9 cellular contexts compared by ENCODE assay signal in genomic region chr20:33370296-33370695, GRCh38. TPM values are rescaled to one million over a fixed set of nuclear protein-coding genes. Genes with fewer than 3 reads are reported as not detected.
DNase-seq lines count a peak whose midpoint lies in the region; ATAC-seq lines count a peak whose summit lies in the region.
"Had no signal": no experiment of that assay in that cellular context is flagged by ENCODE, and none has a peak within 500 bp of the region (broad histone marks: within the 10 kb centered on the region; RNA-seq: fewer than 3 reads in every experiment).

No MANE protein-coding gene starts in this region.

- H3K9me3 Mint-ChIP-seq in activated naive CD4-positive, alpha-beta T cell treated with anti-CD3 and anti-CD28 coated beads, Interleukin-2, amount 50 U/mL, for 24 hours: no peaks in the 10 kb centered on the region

- peaks cover 15% of the 10 kb centered on the region for H3K4me1 Mint-ChIP-seq in activated naive CD4-positive, alpha-beta T cell treated with anti-CD3 and anti-CD28 coated beads, Interleukin-2, amount 50 U/mL, for 24 hours

- peaks cover 15% of the 10 kb centered on the region for H3K36me3 Mint-ChIP-seq in activated naive CD4-positive, alpha-beta T cell treated with anti-CD3 and anti-CD28 coated beads, Interleukin-2, amount 50 U/mL, for 24 hours

- no peak overlapping the region for H3K4me3 Mint-ChIP-seq in activated naive CD4-positive, alpha-beta T cell treated with anti-CD3 and anti-CD28 coated beads, Interleukin-2, amount 50 U/mL, for 24 hours

- in situ Hi-C loops in Caki2 (cut with HindIII; ENCODE audit: low pct_unique_long_range_greater_than_20kb, low sequenced_read_pairs): no loop called here

- ATAC-seq in HG02642 (IDR thresholded peaks at IDR 0.05; ENCODE audit: poor library complexity, unreplicated experiment): no peak

- H3K27me3 Mint-ChIP-seq in activated naive CD4-positive, alpha-beta T cell treated with anti-CD3 and anti-CD28 coated beads, Interleukin-2, amount 50 U/mL, for 24 hours: no peaks in the 10 kb centered on the region

- H3K27ac Mint-ChIP-seq in activated naive CD4-positive, alpha-beta T cell treated with anti-CD3 and anti-CD28 coated beads, Interleukin-2, amount 50 U/mL, for 24 hours: peak overlapping the region; percentile 14

- DNase-seq in Caki2 (ENCODE audit: low read depth) (peak; percentile 83), T follicular helper cell (ENCODE audit: low read depth) (peak; percentile 60), hypothalamus (lab: John Stamatoyannopoulos, UW) (no peak), NCI-H526 (lab: John Stamatoyannopoulos, UW) (no peak)
- peak; percentile 21 to 38 for DNase-seq in stimulated activated CD4-positive, alpha-beta T cell treated with anti-CD3 and anti-CD28 coated beads, Interleukin-2, amount 100 ng/mL, for 24 hours
- no peak for DNase-seq in activated CD4-positive, CD25-positive, alpha-beta regulatory T cell treated with anti-CD3 and anti-CD28 coated beads, Interleukin-2, amount 50 U/mL, for 72 hours
- DNase-seq: EL had no signal

RNA-seq across cellular contexts. Expression of gene CDK5RAP1, which starts 31.0 kb away (rescaled TPM):
- total RNA-seq in Caki2 (2014; rRNA removed; shearing (Covaris generic); ENCODE audit: low replicate concordance): 31.0 and 32.3 TPM in 2 replicates

Comparison
In these comparisons a context has a peak if more than half of its experiments do, and no peak if none do; other contexts are left out.
1. DNase-seq: peak in Caki2 (single experiment), T follicular helper cell (single experiment) and stimulated activated CD4-positive, alpha-beta T cell treated with anti-CD3 and anti-CD28 coated beads, Interleukin-2, amount 100 ng/mL, for 24 hours (2 of 2); none in hypothalamus (0 of 51), NCI-H526 (0 of 2) and activated CD4-positive, CD25-positive, alpha-beta regulatory T cell treated with anti-CD3 and anti-CD28 coated beads, Interleukin-2, amount 50 U/mL, for 72 hours (single experiment).